Comparison of ENCODE assay signal across 26 cellular contexts in the genomic region with DNA sequence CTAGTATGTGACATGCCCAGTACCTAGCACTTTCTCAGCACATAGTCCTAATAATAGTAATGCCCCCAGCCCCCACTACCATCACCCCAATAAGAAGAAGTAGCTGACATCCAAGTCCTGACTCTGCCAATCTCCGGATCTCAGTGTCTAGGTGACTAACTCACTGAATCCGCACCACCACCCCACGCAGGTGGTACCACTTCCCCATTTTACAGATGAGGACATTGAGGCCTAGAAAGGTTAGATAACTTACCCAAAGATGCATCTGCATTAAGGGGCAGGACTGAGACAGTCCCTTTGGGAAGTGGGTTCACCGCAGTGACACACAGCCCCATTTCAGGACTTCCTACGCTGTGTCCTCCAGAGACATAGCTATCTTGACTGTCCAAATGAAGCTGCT.
"Had no signal": no experiment of that assay in that cellular context is flagged by ENCODE, and none has a peak within 500 bp of the region (broad histone marks: within the 10 kb centered on the region; RNA-seq: fewer than 3 reads in every experiment).

No MANE protein-coding gene starts in this region.

- H3K9me3 ChIP-seq: adrenal gland, body of pancreas, breast epithelium, SK-N-SH had no signal

- H3K4me2 ChIP-seq: SK-N-SH had no signal

- H3K27ac ChIP-seq: adrenal gland, body of pancreas, breast epithelium, SJSA1 had no signal

- H3K4me1 ChIP-seq: adrenal gland, body of pancreas, breast epithelium had no signal

- H3K36me3 ChIP-seq: adrenal gland, breast epithelium, SJSA1 had no signal

- FAIRE-seq: astrocyte, TTC549 had no signal

- H3K9ac ChIP-seq: SK-N-SH had no signal

- ATAC-seq: activated CD8-positive, alpha-beta T cell treated with anti-CD3 and anti-CD28 coated beads, Interleukin-2, amount 10 ng/mL, durations not matched to agents 7 days and 5 days; activated naive CD4-positive, alpha-beta T cell treated with anti-CD3 and anti-CD28 coated beads, Interleukin-2, amount 50 U/mL, for 72 hours; body of pancreas had no signal

- DNase-seq: activated CD4-positive, alpha-beta T cell treated with anti-CD3 and anti-CD28 coated beads, Interleukin-2, amount 10 ng/mL, durations not matched to agents 24 days and 14 days; activated CD4-positive, alpha-beta T cell treated with anti-CD3 and anti-CD28 coated beads, Interleukin-2, amount 50 U/mL, for 4 hours; activated CD8-positive, alpha-beta T cell treated with anti-CD3 and anti-CD28 coated beads, Interleukin-2, amount 10 ng/mL, durations not matched to agents 7 days and 5 days; activated gamma-delta T cell treated with Interleukin-2 at 50 U/mL for 16 hours; activated naive CD4-positive, alpha-beta T cell treated with anti-CD3 and anti-CD28 coated beads for 36 hours; activated T-cell treated with anti-CD3 and anti-CD28 coated beads, Interleukin-2, amount 50 U/mL, for 24 hours; adrenal gland; body of pancreas; Kasumi-1; MM.1S; NCI-H1048; NCI-H1105 treated with DMSO at 0.1 percent for 48 hours; NCI-H1436; NCI-H1694; NCI-H1930; NCI-H2081 treated with DMSO at 0.1 percent for 48 hours; NCI-H345; NCI-H524 treated with DMSO at 0.1 percent for 48 hours; OCI-M1; SHP77; SK-N-SH had no signal

- H3K4me3 ChIP-seq: adrenal gland, body of pancreas, breast epithelium, SJSA1 had no signal

- H3K27me3 ChIP-seq: adrenal gland, body of pancreas had no signal
